Comparison of ENCODE assay signal across 1 cellular context in genomic region chr3:50591196-50591741, GRCh38.
TF ChIP-seq lines count a peak whose summit lies in the region.

No MANE protein-coding gene starts in this region.

TF ChIP-seq in IMR-90, 13 proteins besides CTCF, POLR2A, EP300 and RAD21:
- TF ChIP-seq NFE2L2 (IDR thresholded peaks at IDR 0.05; ENCODE audit: low read depth, low read length), result no peak
- no peak for TF ChIP-seq MAFK (IDR thresholded peaks at IDR 0.05; ENCODE audit: low read depth, low read length)
- no peak for TF ChIP-seq CEBPB (IDR thresholded peaks at IDR 0.05; ENCODE audit: low read depth, low read length)
TF ChIP-seq in IMR-90: peak in this region for 0.
